Comparison of ENCODE assay signal across 12 cellular contexts in genomic region chrX:2261838-2262678, GRCh38.
DNase-seq lines count a peak whose midpoint lies in the region; ATAC-seq and TF ChIP-seq lines count a peak whose summit lies in the region.
"Had no signal": no experiment of that assay in that cellular context is flagged by ENCODE, and none has a peak within 500 bp of the region (broad histone marks: within the 10 kb centered on the region; RNA-seq: fewer than 3 reads in every experiment).

No MANE protein-coding gene starts in this region.

- DNase-seq in HK-2 (ENCODE audit: unreplicated experiment) (peak; percentile 1), chondrocyte (ENCODE audit: low spot score) (peak; percentile 79), mesenteric fat pad (ENCODE audit: low spot score) (peak; percentile 71), superior temporal gyrus (ENCODE audit: extremely low spot score) (peak; percentile 28), SJCRH30 (no peak)
- DNase-seq: activated naive CD4-positive, alpha-beta T cell treated with Interleukin-2 at 50 U/mL for 16 hours; CD8-positive, alpha-beta memory T cell; NCI-H1048; Peyer's patch; T1000 had no signal

- no peak for ATAC-seq in GM21619 (IDR thresholded peaks at IDR 0.05; ENCODE audit: unreplicated experiment)
- no peak for ATAC-seq in HG03196 (IDR thresholded peaks at IDR 0.05; ENCODE audit: unreplicated experiment)

- H3K36me3 ChIP-seq in SJCRH30: no peaks in the 10 kb centered on the region

- no peak overlapping the region for H3K4me3 Mint-ChIP-seq in chondrocyte (ENCODE audit: unreplicated experiment)
- H3K4me3 Mint-ChIP-seq: CD8-positive, alpha-beta memory T cell had no signal

- H3K9me3 ChIP-seq in SJCRH30 (replicated peaks): no peaks in the 10 kb centered on the region
- H3K9me3 ChIP-seq: Peyer's patch had no signal

- no peaks in the 10 kb centered on the region for H3K4me1 Mint-ChIP-seq in chondrocyte (ENCODE audit: low read depth)
- H3K4me1 Mint-ChIP-seq: CD8-positive, alpha-beta memory T cell had no signal

- H3K4me3 ChIP-seq in SJCRH30: no peak overlapping the region
- H3K4me3 ChIP-seq: Peyer's patch had no signal

- H3K27me3 ChIP-seq in SJCRH30: no peaks in the 10 kb centered on the region
- H3K27me3 ChIP-seq: Peyer's patch had no signal

- H3K36me3 Mint-ChIP-seq in chondrocyte (ENCODE audit: low read depth): peaks cover 2% of the 10 kb centered on the region

- H3K27ac Mint-ChIP-seq in chondrocyte (ENCODE audit: unreplicated experiment): no peak overlapping the region

- no peak for TF ChIP-seq CTCF in chondrocyte (IDR thresholded peaks at IDR 0.05)

- no peaks in the 10 kb centered on the region for H3K4me1 ChIP-seq in SJCRH30
- H3K4me1 ChIP-seq: Peyer's patch had no signal

- no peak overlapping the region for H3K27ac ChIP-seq in SJCRH30
- H3K27ac ChIP-seq: Peyer's patch had no signal

- no peaks in the 10 kb centered on the region for H3K27me3 Mint-ChIP-seq in chondrocyte (ENCODE audit: low read depth)
- H3K27me3 Mint-ChIP-seq: CD8-positive, alpha-beta memory T cell had no signal

- no peaks in the 10 kb centered on the region for H3K9me3 Mint-ChIP-seq in chondrocyte (ENCODE audit: low read depth)

Comparison
In these comparisons a context has a peak if more than half of its experiments do, and no peak if none do; other contexts are left out.
1. DNase-seq: peak in HK-2 (single experiment), chondrocyte (single experiment), mesenteric fat pad (single experiment) and superior temporal gyrus (single experiment); none in SJCRH30 (0 of 2).